ENCODE assay signal across 8 cellular contexts in the genomic region with DNA sequence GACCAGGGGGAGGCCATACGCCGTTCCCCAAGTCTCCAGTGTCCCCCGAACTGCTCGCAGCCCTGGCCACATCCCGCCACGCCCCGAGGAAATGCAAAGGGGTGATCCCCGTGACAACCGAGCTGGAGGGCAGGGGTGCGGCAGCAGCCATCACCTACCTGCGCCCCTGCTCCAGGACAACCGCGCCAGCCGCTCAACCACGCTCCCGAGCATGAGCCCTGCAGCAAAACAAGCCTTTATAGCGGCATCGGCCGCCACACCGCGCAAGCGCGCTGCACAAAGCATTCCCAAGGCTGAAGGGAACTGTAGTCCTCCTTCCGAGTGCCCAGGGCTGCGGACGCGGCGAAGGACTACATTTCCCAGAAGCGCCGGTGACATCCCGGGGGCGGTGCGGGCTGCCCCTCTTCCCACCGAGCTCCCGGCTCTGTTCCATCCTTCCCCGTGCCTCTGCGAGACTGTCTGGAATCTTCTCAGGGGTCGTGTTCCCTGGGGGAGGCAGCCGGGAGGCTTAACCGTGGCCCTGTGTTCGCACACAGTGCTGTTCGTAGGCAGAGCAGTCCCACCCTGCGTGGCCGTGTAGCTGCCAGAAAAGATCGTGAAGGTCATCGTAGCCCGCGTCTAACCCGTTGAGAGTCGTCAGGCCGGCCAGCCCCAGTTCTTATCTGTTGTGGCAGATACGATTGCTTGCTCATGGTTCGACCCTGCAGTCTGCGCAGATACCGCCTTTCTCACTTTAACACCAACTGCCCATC. TPM values are rescaled to one million over a fixed set of nuclear protein-coding genes. Genes with fewer than 3 reads are reported as not detected.
DNase-seq lines count a peak whose midpoint lies in the region; ATAC-seq and TF ChIP-seq lines count a peak whose summit lies in the region.

A gene (minus strand): TSS at position 213 of the 752 bp plus-strand sequence. CDS start 3,492 bp downstream, outside the sequence.

- H2BK12ac ChIP-seq in trophoblast cell (ENCODE audit: low read length), result no peak within 1 kb of the TSS

- peak within 1 kb of the TSS; percentile 70 for H3K4ac ChIP-seq in trophoblast cell (ENCODE audit: low read depth, low read length)

- H3K9ac ChIP-seq in SU-DHL-6 (ENCODE audit: low read length) (peak within 1 kb of the TSS; percentile 85), trophoblast cell (ENCODE audit: low read length) (peak within 1 kb of the TSS; percentile 83)

- H4K12ac ChIP-seq in trophoblast cell (ENCODE audit: low read depth, low read length), result peak within 1 kb of the TSS; percentile 50

- H3K4me3 Mint-ChIP-seq in activated naive CD8-positive, alpha-beta T cell treated with anti-CD3 and anti-CD28 coated beads, Interleukin-2, amount 10 ng/mL, durations not matched to agents 7 days and 5 days, result peak within 1 kb of the TSS; percentile 98

- peak within 1 kb of the TSS; percentile 86 for H3K27ac Mint-ChIP-seq in activated naive CD8-positive, alpha-beta T cell treated with anti-CD3 and anti-CD28 coated beads, Interleukin-2, amount 10 ng/mL, durations not matched to agents 7 days and 5 days

- TF ChIP-seq CTCF in SU-DHL-6 (IDR thresholded peaks at IDR 0.05; ENCODE audit: insufficient read depth, low read length, poor library complexity, severe bottlenecking) (peak; percentile 42), cardiac muscle cell (IDR thresholded peaks at IDR 0.05; ENCODE audit: low read depth, low read length) (peak; percentile 31), transverse colon (IDR thresholded peaks at IDR 0.05) (peak in 4 of 5 experiments; percentile 43 to 85 (median 54))

- in situ Hi-C loops in transverse colon (cut with MboI; ENCODE audit: low pct_ligation_motif_present in 1 of 4, low pct_unique_long_range_greater_than_20kb in 1 of 4, low sequenced_read_pairs in 3 of 4), result no loop called here

- peak within 1 kb of the TSS; percentile 32 for H2AK5ac ChIP-seq in trophoblast cell (ENCODE audit: low read length)

- no peaks in the 10 kb centered on the region for H3K9me3 Mint-ChIP-seq in activated naive CD8-positive, alpha-beta T cell treated with anti-CD3 and anti-CD28 coated beads, Interleukin-2, amount 10 ng/mL, durations not matched to agents 7 days and 5 days

- peak within 1 kb of the TSS; percentile 43 for H2BK5ac ChIP-seq in trophoblast cell (ENCODE audit: low read depth, low read length, poor library complexity)

- H3K36me3 ChIP-seq in SU-DHL-6 (ENCODE audit: low read length), result 0 out of 2 replicates have a peak, but pooled peaks cover 4% of the 10 kb centered on the region
- peaks cover 7% of the 10 kb centered on the region for H3K36me3 ChIP-seq in cardiac muscle cell
- H3K36me3 ChIP-seq in trophoblast cell (ENCODE audit: control insufficient read depth in 1 of 2, insufficient read depth in 2 of 2, low read length in 2 of 2), result peaks cover 0 to 3% of the 10 kb centered on the region in 2 experiments
- no peaks in the 10 kb centered on the region for H3K36me3 ChIP-seq in transverse colon

- peak within 1 kb of the TSS; percentile 72 for H4K91ac ChIP-seq in trophoblast cell (ENCODE audit: low read depth, low read length)

- peaks cover 9% of the 10 kb centered on the region for H3K79me1 ChIP-seq in trophoblast cell (ENCODE audit: low read length)

- TF ChIP-seq POLR2A in GM10847 (IDR thresholded peaks at IDR 0.05; ENCODE audit: extremely low read depth, insufficient read length) (peak; percentile 38), transverse colon (IDR thresholded peaks at IDR 0.05) (peak; percentile 44)

- no peak for TF ChIP-seq EP300 in transverse colon (IDR thresholded peaks at IDR 0.05; ENCODE audit: low read depth)

- no peaks in the 10 kb centered on the region for H3K9me2 ChIP-seq in SU-DHL-6 (replicated peaks; ENCODE audit: insufficient read depth, low read length)

- intact Hi-C loops in transverse colon (cut with DNase I; ENCODE audit: low total_unique reads), result no loop called here

- no peak within 1 kb of the TSS for H3K27ac ChIP-seq in SU-DHL-6 (ENCODE audit: low read depth, low read length)
- H3K27ac ChIP-seq in cardiac muscle cell, result peak within 1 kb of the TSS; percentile 93
- H3K27ac ChIP-seq in trophoblast cell (ENCODE audit: low read depth, low read length), result peak within 1 kb of the TSS; percentile 14
- peak within 1 kb of the TSS; percentile 79 to 89 (median 87) for H3K27ac ChIP-seq in transverse colon

- peak; percentile 97 for DNase-seq in NCI-H1105 (lab: John Stamatoyannopoulos, UW)
- peak; percentile 84 for DNase-seq in activated naive CD8-positive, alpha-beta T cell treated with anti-CD3 and anti-CD28 coated beads, Interleukin-2, amount 10 ng/mL, durations not matched to agents 7 days and 5 days
- DNase-seq in cardiac muscle cell (ENCODE audit: low read depth in 1 of 2, low spot score in 1 of 2), result peak; percentile 96
- DNase-seq in trophoblast cell, result peak; percentile 91 to 94
- DNase-seq in transverse colon, result peak; percentile 94

- 0 out of 2 replicates have a peak, but pooled peaks cover 8% of the 10 kb centered on the region for H3F3A ChIP-seq in SU-DHL-6 (ENCODE audit: insufficient read depth)

- POLR2A ChIA-PET in activated naive CD8-positive, alpha-beta T cell treated with anti-CD3 and anti-CD28 coated beads, Interleukin-2, amount 10 ng/mL, durations not matched to agents 7 days and 5 days (lab: Charles Lee), result interaction anchor here (1.0 kb wide), 1 partner anchor 12 kb away, joined by 3 read pairs; no protein-coding TSS in a partner anchor

- H3K36me3 Mint-ChIP-seq in activated naive CD8-positive, alpha-beta T cell treated with anti-CD3 and anti-CD28 coated beads, Interleukin-2, amount 10 ng/mL, durations not matched to agents 7 days and 5 days, result no peaks in the 10 kb centered on the region

- H3K27me3 ChIP-seq in SU-DHL-6 (ENCODE audit: low read length) (no peaks in the 10 kb centered on the region), cardiac muscle cell (no peaks in the 10 kb centered on the region), trophoblast cell (ENCODE audit: insufficient read depth, low read length) (no peaks in the 10 kb centered on the region), transverse colon (no peaks in the 10 kb centered on the region)

- H3K27me3 Mint-ChIP-seq in activated naive CD8-positive, alpha-beta T cell treated with anti-CD3 and anti-CD28 coated beads, Interleukin-2, amount 10 ng/mL, durations not matched to agents 7 days and 5 days, result peaks cover 11% of the 10 kb centered on the region

- peak within 1 kb of the TSS; percentile 65 for H2BK120ac ChIP-seq in trophoblast cell (ENCODE audit: insufficient read depth, low read length, poor library complexity)

- H3K23ac ChIP-seq in trophoblast cell (ENCODE audit: low read length), result no peak within 1 kb of the TSS

- peak; percentile 96 for ATAC-seq in HG02642 (IDR thresholded peaks at IDR 0.05; ENCODE audit: poor library complexity, unreplicated experiment)
- ATAC-seq in activated naive CD8-positive, alpha-beta T cell treated with anti-CD3 and anti-CD28 coated beads, Interleukin-2, amount 10 ng/mL, durations not matched to agents 7 days and 5 days (ENCODE audit: low read depth), result peak; percentile 96

- H3K9me3 ChIP-seq in SU-DHL-6 (ENCODE audit: insufficient read depth, low read length), result no peaks in the 10 kb centered on the region
- no peaks in the 10 kb centered on the region for H3K9me3 ChIP-seq in cardiac muscle cell (ENCODE audit: low read depth)
- H3K9me3 ChIP-seq in trophoblast cell (ENCODE audit: insufficient read depth, low read depth, low read length), result peaks cover 5% of the 10 kb centered on the region
- no peaks in the 10 kb centered on the region for H3K9me3 ChIP-seq in transverse colon

- peak within 1 kb of the TSS; percentile 83 for H4K8ac ChIP-seq in trophoblast cell (ENCODE audit: low read depth, low read length)

- H3K4me3 ChIP-seq in SU-DHL-6 (ENCODE audit: insufficient read depth, low read length, poor library complexity, severe bottlenecking), result peak within 1 kb of the TSS; percentile 84
- peak within 1 kb of the TSS; percentile 92 for H3K4me3 ChIP-seq in cardiac muscle cell
- peak within 1 kb of the TSS; percentile 97 for H3K4me3 ChIP-seq in trophoblast cell (ENCODE audit: low read depth, low read length)
- H3K4me3 ChIP-seq in transverse colon, result peak within 1 kb of the TSS; percentile 74 to 97 (median 86)

- WGBS in trophoblast cell (ENCODE audit: extremely low coverage, insufficient coverage, insufficient read length), result no CpG with 5 or more reads among the region's 55 CpGs
- 0% methylated on average over 3 to 48 of the region's 55 CpGs for WGBS in transverse colon (ENCODE audit: low coverage in 1 of 2), 2 donors

- H3K79me2 ChIP-seq in SU-DHL-6 (ENCODE audit: insufficient read depth, low read length), result no peaks in the 10 kb centered on the region
- H3K79me2 ChIP-seq in trophoblast cell (ENCODE audit: control insufficient read depth, insufficient read depth, low read length, poor library complexity), result peaks cover 11% of the 10 kb centered on the region

- H3K14ac ChIP-seq in trophoblast cell (ENCODE audit: low read length), result peak within 1 kb of the TSS; percentile 85

- H2AFZ ChIP-seq in SU-DHL-6 (ENCODE audit: low read depth, low read length, severe bottlenecking) (peak within 1 kb of the TSS; percentile 99), trophoblast cell (ENCODE audit: insufficient read depth, low read length, poor library complexity) (peak within 1 kb of the TSS; percentile 89)

- H3K4me1 ChIP-seq in cardiac muscle cell (ENCODE audit: low read depth), result peaks cover 28% of the 10 kb centered on the region
- peaks cover 7% of the 10 kb centered on the region in 2 experiments for H3K4me1 ChIP-seq in trophoblast cell (ENCODE audit: control insufficient read depth in 1 of 2, insufficient read depth in 2 of 2, low read length in 2 of 2)
- peaks cover 14 to 43% (median 25%) of the 10 kb centered on the region in 4 donors for H3K4me1 ChIP-seq in transverse colon

- peaks cover 20% of the 10 kb centered on the region for H3K4me1 Mint-ChIP-seq in activated naive CD8-positive, alpha-beta T cell treated with anti-CD3 and anti-CD28 coated beads, Interleukin-2, amount 10 ng/mL, durations not matched to agents 7 days and 5 days

- no peaks in the 10 kb centered on the region for H4K20me1 ChIP-seq in SU-DHL-6 (ENCODE audit: low read depth, low read length)

- H3K4me2 ChIP-seq in SU-DHL-6 (ENCODE audit: low read depth, low read length, poor library complexity, severe bottlenecking), result peak within 1 kb of the TSS; percentile 77
- peak within 1 kb of the TSS; percentile 52 for H3K4me2 ChIP-seq in trophoblast cell (ENCODE audit: low read length)

- peak within 1 kb of the TSS; percentile 60 for H3K18ac ChIP-seq in trophoblast cell (ENCODE audit: low read length)

RNA-seq across cellular contexts. Expression of the gene that starts here (rescaled TPM):
- 10 to 100 TPM; 25.1 to 25.6 TPM for total RNA-seq in activated naive CD8-positive, alpha-beta T cell treated with anti-CD3 and anti-CD28 coated beads, Interleukin-2, amount 10 ng/mL, durations not matched to agents 7 days and 5 days
- total RNA-seq in cardiac muscle cell (56.2 and 68.8 TPM in 2 replicates), transverse colon (100 to 1,000 TPM in 1 of 4 donors, 10 to 100 TPM in 3; 74.1 to 168 (median 83.8) TPM)
- polyA plus RNA-seq in cardiac muscle cell, result 92.0 and 97.2 TPM in 2 replicates
- 24.7 and 25.4 TPM in 2 replicates for polyA plus RNA-seq in trophoblast cell (2013)
